ENCODE assay signal across 23 cellular contexts in the genomic region with DNA sequence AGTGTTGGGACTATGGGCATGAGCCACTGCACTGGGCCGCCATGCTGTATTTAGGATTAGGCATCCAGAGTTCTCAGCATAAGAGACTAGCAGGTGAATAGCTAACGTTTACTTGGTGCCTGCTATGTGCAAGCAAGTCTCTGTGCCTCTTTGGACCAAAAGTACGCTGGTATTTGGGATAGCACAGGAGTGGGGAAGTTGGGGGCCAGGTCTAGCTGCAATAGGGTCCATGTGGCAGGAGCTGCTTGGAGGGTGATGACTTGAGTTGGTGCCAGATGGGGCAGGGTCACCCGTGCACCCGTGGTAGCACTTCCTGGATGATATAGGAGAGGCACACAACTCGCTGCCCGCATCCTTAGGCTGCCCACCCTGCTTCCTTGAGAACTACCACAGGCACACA.
"Had no signal": no experiment of that assay in that cellular context is flagged by ENCODE, and none has a peak within 500 bp of the region (broad histone marks: within the 10 kb centered on the region; RNA-seq: fewer than 3 reads in every experiment).

No MANE protein-coding gene starts in this region.

- H3K27ac ChIP-seq: adrenal gland, ascending aorta, brain microvascular endothelial cell, esophagus muscularis mucosa, hepatocyte, left ventricle myocardium inferior, parathyroid adenoma, testis, vagina, WERI-Rb-1 had no signal

- H3K4me3 Mint-ChIP-seq: activated CD4-positive, alpha-beta memory T cell treated with anti-CD3 and anti-CD28 coated beads, Interleukin-2, amount 10 ng/mL, durations not matched to agents 7 days and 5 days; activated CD4-positive, alpha-beta T cell treated with anti-CD3 and anti-CD28 coated beads for 36 hours; activated naive CD4-positive, alpha-beta T cell treated with anti-CD3 and anti-CD28 coated beads, Interleukin-2, amount 50 U/mL, for 24 hours; mesothelial cell of epicardium; nephron had no signal

- H3K4me3 ChIP-seq: adrenal gland, ascending aorta, esophagus muscularis mucosa, hepatocyte, left ventricle myocardium inferior, testis, vagina had no signal

- H3K79me2 ChIP-seq: hepatocyte had no signal

- H3K4me2 ChIP-seq: hepatocyte, SK-N-SH had no signal

- H3K27me3 ChIP-seq: adrenal gland, ascending aorta, brain microvascular endothelial cell, esophagus muscularis mucosa, hepatocyte, testis, vagina had no signal

- DNase-seq: activated CD4-positive, alpha-beta memory T cell treated with anti-CD3 and anti-CD28 coated beads, Interleukin-2, amount 10 ng/mL, durations not matched to agents 7 days and 5 days; activated CD4-positive, alpha-beta T cell treated with anti-CD3 and anti-CD28 coated beads for 36 hours; activated gamma-delta T cell treated with Interleukin-2 at 50 U/mL for 16 hours; brain microvascular endothelial cell; glutamatergic neuron; left ventricle myocardium inferior; right cardiac atrium; SK-N-SH; stimulated activated CD4-positive, alpha-beta T cell treated with anti-CD3 and anti-CD28 coated beads, Interleukin-12 subunit alpha, Interleukin-12 subunit beta, amount 100 ng/mL, for 4 hours; stimulated activated CD4-positive, alpha-beta T cell treated with anti-CD3 and anti-CD28 coated beads, Interleukin-4, amount 100 ng/mL, for 4 hours; T-helper 2 cell; testis; trophoblast cell; WERI-Rb-1 had no signal

- ATAC-seq: activated CD4-positive, alpha-beta T cell treated with anti-CD3 and anti-CD28 coated beads for 36 hours; right cardiac atrium had no signal

- H3K4me1 Mint-ChIP-seq: mesothelial cell of epicardium, nephron had no signal

- H3K27me3 Mint-ChIP-seq: activated CD4-positive, alpha-beta memory T cell treated with anti-CD3 and anti-CD28 coated beads, Interleukin-2, amount 10 ng/mL, durations not matched to agents 7 days and 5 days; activated CD4-positive, alpha-beta T cell treated with anti-CD3 and anti-CD28 coated beads for 36 hours; activated naive CD4-positive, alpha-beta T cell treated with anti-CD3 and anti-CD28 coated beads, Interleukin-2, amount 50 U/mL, for 24 hours had no signal

- H2AFZ ChIP-seq: hepatocyte, parathyroid adenoma had no signal

- H3K9me3 Mint-ChIP-seq: activated CD4-positive, alpha-beta memory T cell treated with anti-CD3 and anti-CD28 coated beads, Interleukin-2, amount 10 ng/mL, durations not matched to agents 7 days and 5 days; activated naive CD4-positive, alpha-beta T cell treated with anti-CD3 and anti-CD28 coated beads, Interleukin-2, amount 50 U/mL, for 24 hours; mesothelial cell of epicardium; nephron had no signal

- H3K4me1 ChIP-seq: adrenal gland, ascending aorta, esophagus muscularis mucosa, testis, vagina had no signal

- H3K9me3 ChIP-seq: adrenal gland, ascending aorta, esophagus muscularis mucosa, left ventricle myocardium inferior, SK-N-SH, testis, vagina had no signal

- H3K27ac Mint-ChIP-seq: activated CD4-positive, alpha-beta memory T cell treated with anti-CD3 and anti-CD28 coated beads, Interleukin-2, amount 10 ng/mL, durations not matched to agents 7 days and 5 days; activated CD4-positive, alpha-beta T cell treated with anti-CD3 and anti-CD28 coated beads for 36 hours; mesothelial cell of epicardium; nephron had no signal
